In genomic region chr15:31293655-31294054, GRCh38 we compare ENCODE assay signal across 1 cellular context.
TF ChIP-seq lines count a peak whose summit lies in the region.

No MANE protein-coding gene starts in this region.

TF ChIP-seq in HepG2, 621 proteins besides CTCF, POLR2A, EP300 and RAD21 (continued from another document and continues in another):
- TF ChIP-seq DZIP1 (CRISPR knock-in tag; IDR thresholded peaks at IDR 0.05) = no peak
- TF ChIP-seq BATF2 (CRISPR knock-in tag; IDR thresholded peaks at IDR 0.05) = no peak
- TF ChIP-seq ZFP36L1 (CRISPR knock-in tag; IDR thresholded peaks at IDR 0.05) = no peak
- no peak for TF ChIP-seq ZNF354B (CRISPR knock-in tag; IDR thresholded peaks at IDR 0.05)
- TF ChIP-seq ZNF550 (CRISPR knock-in tag; IDR thresholded peaks at IDR 0.05; ENCODE audit: borderline replicate concordance) = no peak
- TF ChIP-seq SKIL (CRISPR knock-in tag; IDR thresholded peaks at IDR 0.05; ENCODE audit: borderline replicate concordance) = no peak
- no peak for TF ChIP-seq NFE2 (CRISPR knock-in tag; IDR thresholded peaks at IDR 0.05)
- TF ChIP-seq SYNCRIP (IDR thresholded peaks at IDR 0.05; ENCODE audit: insufficient read depth, low read depth, low read length) = no peak
- TF ChIP-seq IKZF1 (IDR thresholded peaks at IDR 0.05) = no peak
- TF ChIP-seq RBM22 (optimal IDR thresholded peaks at IDR 0.05; ENCODE audit: low read length) = no peak
- TF ChIP-seq ZNF296 (CRISPR knock-in tag; conservative IDR thresholded peaks at IDR 0.05) = no peak
- TF ChIP-seq ZNF597 (CRISPR knock-in tag; IDR thresholded peaks at IDR 0.05) = no peak
- TF ChIP-seq HDAC6 (IDR thresholded peaks at IDR 0.05; ENCODE audit: low read depth, low read length) = no peak
- peak; percentile 56; the same call in 1 of the 2 replicates for TF ChIP-seq TBX3 (IDR thresholded peaks at IDR 0.05; ENCODE audit: borderline replicate concordance)
- TF ChIP-seq HOMEZ (CRISPR knock-in tag; IDR thresholded peaks at IDR 0.05; ENCODE audit: low read depth) = peak; percentile 62
- no peak for TF ChIP-seq ZNF678 (CRISPR knock-in tag; IDR thresholded peaks at IDR 0.05)
- TF ChIP-seq PPARG (CRISPR knock-in tag; conservative IDR thresholded peaks at IDR 0.05) = no peak
- TF ChIP-seq RNF2 (conservative IDR thresholded peaks at IDR 0.05; ENCODE audit: low read depth) = no peak
- no peak for TF ChIP-seq ZNF772 (CRISPR knock-in tag; IDR thresholded peaks at IDR 0.05)
- TF ChIP-seq TFE3 (CRISPR knock-in tag; IDR thresholded peaks at IDR 0.05) = no peak
- TF ChIP-seq CAMTA2 (CRISPR knock-in tag; IDR thresholded peaks at IDR 0.05; ENCODE audit: borderline replicate concordance) = no peak
- no peak for TF ChIP-seq SMARCC2 (IDR thresholded peaks at IDR 0.05)
- no peak for TF ChIP-seq MATR3 (CRISPR knock-in tag; IDR thresholded peaks at IDR 0.05)
- TF ChIP-seq TP53 (CRISPR knock-in tag; conservative IDR thresholded peaks at IDR 0.05) = no peak
- TF ChIP-seq LBX2 (CRISPR knock-in tag; IDR thresholded peaks at IDR 0.05; ENCODE audit: borderline replicate concordance) = no peak
- no peak for TF ChIP-seq HBP1 (CRISPR knock-in tag; IDR thresholded peaks at IDR 0.05; ENCODE audit: low read depth)
- no peak for TF ChIP-seq ATAD3A (CRISPR knock-in tag; IDR thresholded peaks at IDR 0.05)
- TF ChIP-seq ZNF740 (CRISPR knock-in tag; IDR thresholded peaks at IDR 0.05) = no peak
- no peak for TF ChIP-seq ZBTB49 (CRISPR knock-in tag; IDR thresholded peaks at IDR 0.05; ENCODE audit: borderline replicate concordance)
- peak; percentile 89 for TF ChIP-seq HDAC2 (CRISPR knock-in tag; IDR thresholded peaks at IDR 0.05)
- no peak for TF ChIP-seq ZNF7 (CRISPR knock-in tag; IDR thresholded peaks at IDR 0.05)
- no peak for TF ChIP-seq ZNF569 (CRISPR knock-in tag; IDR thresholded peaks at IDR 0.05; ENCODE audit: borderline replicate concordance)
- TF ChIP-seq MED1 (CRISPR knock-in tag; IDR thresholded peaks at IDR 0.05) = peak; percentile 37; the same call in 1 of the 2 replicates
- no peak for TF ChIP-seq KLF12 (CRISPR knock-in tag; IDR thresholded peaks at IDR 0.05; ENCODE audit: borderline replicate concordance)
- TF ChIP-seq JUND (CRISPR knock-in tag; IDR thresholded peaks at IDR 0.05) = no peak
- TF ChIP-seq TRAFD1 (CRISPR knock-in tag; IDR thresholded peaks at IDR 0.05; ENCODE audit: borderline replicate concordance) = no peak
- no peak for TF ChIP-seq ZNF766 (CRISPR knock-in tag; IDR thresholded peaks at IDR 0.05; ENCODE audit: borderline replicate concordance)
- TF ChIP-seq GABPB1 (CRISPR knock-in tag; IDR thresholded peaks at IDR 0.05) = peak; percentile 31; the same call in 1 of the 2 replicates
- TF ChIP-seq ZKSCAN5 (CRISPR knock-in tag; IDR thresholded peaks at IDR 0.05) = no peak
- TF ChIP-seq ZBTB26 (CRISPR knock-in tag; IDR thresholded peaks at IDR 0.05; ENCODE audit: borderline replicate concordance) = no peak
- TF ChIP-seq MTA3 (CRISPR knock-in tag; IDR thresholded peaks at IDR 0.05) = no peak
- no peak for TF ChIP-seq THYN1 (CRISPR knock-in tag; IDR thresholded peaks at IDR 0.05; ENCODE audit: borderline replicate concordance, low read depth)
- TF ChIP-seq ZNF224 (CRISPR knock-in tag; IDR thresholded peaks at IDR 0.05) = no peak
- peak; percentile 58; the same call in 1 of the 2 replicates for TF ChIP-seq THRA (CRISPR knock-in tag; IDR thresholded peaks at IDR 0.05; ENCODE audit: borderline replicate concordance)
- TF ChIP-seq ZNF558 (CRISPR knock-in tag; IDR thresholded peaks at IDR 0.05; ENCODE audit: borderline replicate concordance) = no peak
